Comparison of ENCODE assay signal across 39 cellular contexts in the genomic region with DNA sequence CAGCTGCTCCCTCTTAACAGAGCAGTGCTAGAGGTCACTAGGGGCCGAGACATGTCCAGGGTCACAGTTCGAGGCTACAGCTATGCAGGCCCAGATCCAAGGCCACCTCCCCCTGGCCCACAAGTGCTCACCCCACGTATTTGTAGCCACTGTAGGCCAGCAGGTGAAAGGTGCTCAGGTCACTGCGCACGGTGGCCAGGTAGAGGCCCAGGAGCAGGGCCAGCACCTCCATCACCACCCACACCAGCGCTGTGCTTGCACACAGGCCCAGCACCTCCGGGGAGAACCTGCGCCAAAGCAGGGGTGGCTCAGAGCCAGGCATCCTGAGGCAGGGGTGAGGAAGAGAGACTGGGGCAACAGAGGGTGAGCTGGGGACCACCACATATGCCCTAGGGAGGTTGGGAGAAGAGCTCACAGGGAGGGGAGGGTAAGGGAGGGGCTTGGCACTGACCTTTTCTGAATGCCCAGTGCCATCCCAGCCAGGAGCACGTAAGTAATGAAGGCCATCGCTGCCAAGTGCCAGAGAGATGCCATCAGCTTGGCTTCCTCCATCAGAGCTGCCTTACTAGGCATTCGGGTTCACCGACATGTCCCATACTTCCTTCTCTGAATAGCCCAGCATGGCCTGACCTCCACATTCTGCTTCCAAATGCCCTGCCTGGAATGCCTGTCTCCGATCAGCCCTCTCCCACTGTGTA. TPM values are rescaled to one million over a fixed set of nuclear protein-coding genes. Genes with fewer than 3 reads are reported as not detected.
A peak's percentile ranks its signal among the peaks of the same experiment; 100 is the strongest.
DNase-seq lines count a peak whose midpoint lies in the region; ATAC-seq, FAIRE-seq and TF ChIP-seq lines count a peak whose summit lies in the region.
"Had no signal": no experiment of that assay in that cellular context is flagged by ENCODE, and none has a peak within 500 bp of the region (broad histone marks: within the 10 kb centered on the region; RNA-seq: fewer than 3 reads in every experiment).

No MANE protein-coding gene starts in this region.

- no peak overlapping the region for H3K9ac ChIP-seq in H1 (replicated peaks in 1 of 4; ENCODE audit: extremely low read depth in 1 of 4, low read depth in 3 of 4, low read length in 3 of 4)
- H3K9ac ChIP-seq: parathyroid adenoma had no signal

- no peak overlapping the region for H3K23ac ChIP-seq in H1 (ENCODE audit: insufficient read length)

- peaks cover 4% of the 10 kb centered on the region; the same call in 1 of the 2 replicates for H3K23me2 ChIP-seq in H1 (ENCODE audit: low read depth, low read length)

- H3K4me2 ChIP-seq in H1 (ENCODE audit: insufficient read depth in 1 of 2, low read depth in 2 of 2, low read length in 2 of 2), result no peak overlapping the region
- H3K4me2 ChIP-seq: PC-9 had no signal

- H3K9me3 Mint-ChIP-seq in activated T-helper 17 cell treated with anti-CD3 and anti-CD28 coated beads, Interleukin-2, amount 50 U/mL, for 72 hours, result no peaks in the 10 kb centered on the region
- H3K9me3 Mint-ChIP-seq: activated CD8-positive, alpha-beta T cell treated with anti-CD3 and anti-CD28 coated beads for 36 hours; activated T-helper 2 cell treated with anti-CD3 and anti-CD28 coated beads, Interferon-gamma antibody, Interleukin-2, Interleukin-4, amounts not matched to agents 10 μg/mL and 5 μg/mL and 100 μg/mL, durations not matched to agents 14 hours and 24 hours and 36 hours had no signal

- H3K4me3 ChIP-seq in H1 (ENCODE audit: extremely low read depth in 1 of 4, insufficient read depth in 2 of 4, low read depth in 3 of 4, low read length in 4 of 4), result no peak overlapping the region
- H3K4me3 ChIP-seq: heart right ventricle, left ventricle myocardium inferior, PC-9, skin epidermis, testis, vagina had no signal

- FAIRE-seq in HTR-8/SVneo (lab: Jason Lieb, UNC) (peak; percentile 88), H1 (lab: Jason Lieb, UNC) (no peak)
- FAIRE-seq: endometrium, GM12891, keratinocyte had no signal

- TF ChIP-seq RAD21 in H1 (IDR thresholded peaks at IDR 0.05 in 1 of 2, conservative IDR thresholded peaks at IDR 0.05 in 1 of 2; ENCODE audit: low read depth in 2 of 2, low read length in 2 of 2), result no peak

- CTCF ChIA-PET in H1 (lab: Charles Lee; ENCODE audit: partially characterized antibody), result interaction anchor here (0.8 to 6.9 kb wide), 12 partner anchors 15 to 217 kb away, joined by 3 to 57 read pairs (median 4); no protein-coding TSS in a partner anchor

- no peaks in the 10 kb centered on the region for H3K36me3 Mint-ChIP-seq in activated T-helper 17 cell treated with anti-CD3 and anti-CD28 coated beads, Interleukin-2, amount 50 U/mL, for 72 hours (ENCODE audit: low read depth)
- H3K36me3 Mint-ChIP-seq: activated naive CD8-positive, alpha-beta T cell had no signal

- H3K56ac ChIP-seq in H1 (replicated peaks; ENCODE audit: insufficient read length, low read depth, low read length), result no peak overlapping the region

- DNase-seq in HTR-8/SVneo (ENCODE audit: insufficient read length, low spot score), result no peak
- no peak for DNase-seq in H1 (ENCODE audit: low read depth in 1 of 2, low spot score in 2 of 2)
- DNase-seq in substantia nigra (lab: John Stamatoyannopoulos, UW), result peak in 1 of 49 donors; percentile 88
- no peak for DNase-seq in RKO (ENCODE audit: low spot score)
- no peak for DNase-seq in NCI-H345 (lab: John Stamatoyannopoulos, UW)
- DNase-seq: activated CD4-positive, alpha-beta T cell treated with anti-CD3 and anti-CD28 coated beads for 1 hour; activated CD8-positive, alpha-beta memory T cell treated with anti-CD3 and anti-CD28 coated beads, Interleukin-2, amount 50 U/mL, for 48 hours; activated CD8-positive, alpha-beta T cell treated with anti-CD3 and anti-CD28 coated beads for 36 hours; anterior cingulate cortex; dermis blood vessel endothelial cell; DMS153; foreskin melanocyte; KBM-7; left ventricle myocardium inferior; mesenchymal stem cell; NCI-H1092 treated with DMSO at 0.1 percent for 48 hours; NCI-H187 treated with DMSO at 0.1 percent for 48 hours; NCI-H2171 treated with DMSO at 0.1 percent for 48 hours; NCI-H526; NK-92 treated with Interleukin-12 subunit alpha and Interleukin-12 subunit beta, amount 100 ng/mL, for 24 hours; PC-9; retina; SHP77; stimulated activated naive CD4-positive, alpha-beta T cell treated with Interleukin-2 at 50 U/mL for 16 hours; testis had no signal

- H3K27me3 Mint-ChIP-seq in activated T-helper 17 cell treated with anti-CD3 and anti-CD28 coated beads, Interleukin-2, amount 50 U/mL, for 72 hours, result no peaks in the 10 kb centered on the region
- H3K27me3 Mint-ChIP-seq: activated CD8-positive, alpha-beta T cell treated with anti-CD3 and anti-CD28 coated beads for 36 hours; activated naive CD8-positive, alpha-beta T cell had no signal

- no peak for TF ChIP-seq POLR2A in H1 (IDR thresholded peaks at IDR 0.05; ENCODE audit: control extremely low read depth in 1 of 2, low read depth in 2 of 2, low read length in 2 of 2)

- H2BK12ac ChIP-seq in H1 (ENCODE audit: low read depth, low read length), result no peak overlapping the region

- peak overlapping the region; percentile 26 for H3K27ac ChIP-seq in angular gyrus (ENCODE audit: low read depth, low read length)
- H3K27ac ChIP-seq in H1 (ENCODE audit: low read depth, low read length), result no peak overlapping the region
- H3K27ac ChIP-seq in substantia nigra (ENCODE audit: low read depth, low read length, poor library complexity, severe bottlenecking), result peak overlapping the region; percentile 2
- H3K27ac ChIP-seq: left ventricle myocardium inferior, parathyroid adenoma, PC-9, skin epidermis, testis, vagina had no signal

- no peak overlapping the region for H4K91ac ChIP-seq in H1 (replicated peaks; ENCODE audit: insufficient read length, low read length)

- H2BK120ac ChIP-seq in H1 (replicated peaks; ENCODE audit: low read depth, low read length), result no peak overlapping the region

- peaks cover 0 to 9% of the 10 kb centered on the region in 2 experiments; a peak in 1 of 4 replicates for H3K79me2 ChIP-seq in H1 (ENCODE audit: control insufficient read depth in 1 of 2, insufficient read depth in 2 of 2, low read length in 2 of 2)
- H3K79me2 ChIP-seq: parathyroid adenoma had no signal

- H3K27ac Mint-ChIP-seq in activated T-helper 17 cell treated with anti-CD3 and anti-CD28 coated beads, Interleukin-2, amount 50 U/mL, for 72 hours, result no peak overlapping the region
- H3K27ac Mint-ChIP-seq: activated CD8-positive, alpha-beta T cell treated with anti-CD3 and anti-CD28 coated beads for 36 hours; activated naive CD8-positive, alpha-beta T cell; activated T-helper 2 cell treated with anti-CD3 and anti-CD28 coated beads, Interferon-gamma antibody, Interleukin-2, Interleukin-4, amounts not matched to agents 10 μg/mL and 5 μg/mL and 100 μg/mL, durations not matched to agents 14 hours and 24 hours and 36 hours had no signal

- no peak overlapping the region for H3K14ac ChIP-seq in H1 (ENCODE audit: insufficient read length)

- no peak overlapping the region for H4K8ac ChIP-seq in H1 (ENCODE audit: extremely low read depth, insufficient read depth, low read length)

- H2AFZ ChIP-seq in H1 (ENCODE audit: low read length), result no peak overlapping the region
- H2AFZ ChIP-seq: parathyroid adenoma, PC-9 had no signal

- peaks cover 12% of the 10 kb centered on the region for H3K4me1 Mint-ChIP-seq in activated T-helper 17 cell treated with anti-CD3 and anti-CD28 coated beads, Interleukin-2, amount 50 U/mL, for 72 hours

- 94% methylated on average over 13 of the region's 13 CpGs; no CpG with 5 or more reads in 1 of the 2 experiments for WGBS in H1 (ENCODE audit: extremely low coverage in 1 of 2, insufficient coverage in 1 of 2, insufficient read length in 1 of 2, insufficient replicate concordance in 2 of 2, low coverage in 1 of 2, low lambda C conversion rate in 2 of 2, missing lambda C conversion rate in 1 of 2), 2 experiments

- peaks cover 11 to 26% of the 10 kb centered on the region in 2 experiments for H4K20me1 ChIP-seq in H1 (replicated peaks in 1 of 2; ENCODE audit: control insufficient read depth in 1 of 2, insufficient read depth in 2 of 2, low read length in 2 of 2)

- H3K18ac ChIP-seq in H1 (ENCODE audit: extremely low read depth, low read length), result no peak overlapping the region

- no peaks in the 10 kb centered on the region for H3K9me3 ChIP-seq in H1 (ENCODE audit: insufficient read depth in 2 of 2, low read depth in 1 of 2, low read length in 1 of 2)
- H3K9me3 ChIP-seq: heart right ventricle, left ventricle myocardium inferior, testis, vagina had no signal

- no peak overlapping the region for H3K4ac ChIP-seq in H1 (replicated peaks; ENCODE audit: insufficient read length, low read depth, low read length)

- no peak overlapping the region for H2BK20ac ChIP-seq in H1 (ENCODE audit: low read length)

- no peak overlapping the region for H4K5ac ChIP-seq in H1 (ENCODE audit: insufficient read length, low read depth, low read length)

- no peak for TF ChIP-seq EP300 in H1 (IDR thresholded peaks at IDR 0.05; ENCODE audit: borderline replicate concordance in 1 of 2, low read depth in 2 of 2, low read length in 2 of 2)

- peaks cover 0 to 3% (median 1%) of the 10 kb centered on the region in 4 experiments; a peak in 3 of 7 replicates for H3K27me3 ChIP-seq in H1 (replicated peaks in 1 of 4; ENCODE audit: control insufficient read depth in 3 of 4, extremely low read depth in 1 of 4, insufficient read depth in 3 of 4, low read length in 3 of 4)
- H3K27me3 ChIP-seq: heart right ventricle, testis, vagina had no signal

- H3K36me3 ChIP-seq in H1 (ENCODE audit: control insufficient read depth in 2 of 4, insufficient read depth in 4 of 4, low read length in 3 of 4), result peaks cover 0 to 2% (median 0%) of the 10 kb centered on the region in 4 experiments; a peak in 1 of 8 replicates
- H3K36me3 ChIP-seq: vagina had no signal

- POLR2A ChIA-PET in H1 (lab: Charles Lee; ENCODE audit: partially characterized antibody), result interaction anchor here (0.8 to 1.7 kb wide), 9 partner anchors 8 to 83 kb away, joined by 3 to 8 read pairs (median 3); partner anchors contain the start of gene RAB1B

- H2BK5ac ChIP-seq in H1 (ENCODE audit: low read depth, low read length), result no peak overlapping the region

- peaks cover 6% of the 10 kb centered on the region for H3K79me1 ChIP-seq in H1 (ENCODE audit: low read depth, low read length)

- no peak for ATAC-seq in activated T-helper 17 cell treated with anti-CD3 and anti-CD28 coated beads, Interleukin-2, amount 50 U/mL, for 72 hours (replicated peaks)
- ATAC-seq: activated CD8-positive, alpha-beta T cell treated with anti-CD3 and anti-CD28 coated beads for 36 hours had no signal

- no peak for TF ChIP-seq CTCF in H1 (IDR thresholded peaks at IDR 0.05; ENCODE audit: control extremely low read depth in 1 of 3, insufficient read depth in 1 of 3, low read depth in 1 of 3, low read length in 3 of 3)

- no peak overlapping the region for H2BK15ac ChIP-seq in H1 (ENCODE audit: low read length)

- peaks cover 0 to 25% (median 11%) of the 10 kb centered on the region in 4 experiments; a peak in 5 of 7 replicates for H3K4me1 ChIP-seq in H1 (replicated peaks in 1 of 4; ENCODE audit: control insufficient read depth in 3 of 4, insufficient read depth in 4 of 4, low read length in 3 of 4)
- H3K4me1 ChIP-seq: parathyroid adenoma had no signal

- H3K4me3 Mint-ChIP-seq in activated T-helper 17 cell treated with anti-CD3 and anti-CD28 coated beads, Interleukin-2, amount 50 U/mL, for 72 hours, result no peak overlapping the region
- H3K4me3 Mint-ChIP-seq: activated CD8-positive, alpha-beta T cell treated with anti-CD3 and anti-CD28 coated beads for 36 hours; activated naive CD8-positive, alpha-beta T cell had no signal

- no peak overlapping the region for H2AK5ac ChIP-seq in H1 (ENCODE audit: low read depth, low read length)

RNA-seq across cellular contexts. Expression of gene YIF1A, which starts 3.5 kb away (rescaled TPM):
- 70.1 and 75.9 TPM in 2 replicates for total RNA-seq in H1 (2021; fragmentation: NEBNext Ultra II Directional; extraction: Animal tissue kit (Norgen Biotek cat#: 25700))
- 178 and 248 TPM in 2 replicates for polyA plus RNA-seq in H1 (2011; rRNA removed)
- 106 TPM for polyA plus RNA-seq in H1 (2011; cell fraction: cytosol; rRNA removed)
- polyA plus RNA-seq in H1 (2011; cell fraction: nucleus; rRNA removed), result 184 TPM
- 50.7 to 118 TPM (median 101 TPM) in 4 replicates for polyA plus RNA-seq in H1 (2012, experiment 1 of 2)
- polyA plus RNA-seq in H1 (2012, experiment 2 of 2), result 274 TPM
- polyA plus RNA-seq in H1 (2013, experiment 1 of 2), result 179 TPM
- polyA plus RNA-seq in H1 (2013, experiment 2 of 2), result 193 TPM
- 96.9 and 101 TPM in 2 replicates for polyA minus RNA-seq in H1 (2011; rRNA and poly(A)+ RNA removed)
- 80.4 TPM for polyA minus RNA-seq in H1 (2011; cell fraction: cytosol; rRNA and poly(A)+ RNA removed)
- polyA minus RNA-seq in H1 (2011; cell fraction: nucleus; rRNA and poly(A)+ RNA removed), result 42.2 TPM
- total RNA-seq in activated T-helper 17 cell treated with anti-CD3 and anti-CD28 coated beads, Interleukin-2, amount 50 U/mL, for 72 hours, result 10 to 100 TPM; 41.2 to 68.3 TPM

RNA-seq across cellular contexts. Expression of gene TMEM151A, which starts 6.3 kb away (rescaled TPM):
- 2.4 and 3.2 TPM in 2 replicates for total RNA-seq in H1 (2021; fragmentation: NEBNext Ultra II Directional; extraction: Animal tissue kit (Norgen Biotek cat#: 25700))
- polyA plus RNA-seq in H1 (2011; rRNA removed), result 3.2 and 4.5 TPM in 2 replicates
- 2.2 TPM for polyA plus RNA-seq in H1 (2011; cell fraction: cytosol; rRNA removed)
- polyA plus RNA-seq in H1 (2011; cell fraction: nucleus; rRNA removed), result 2.4 TPM
- polyA plus RNA-seq in H1 (2012, experiment 1 of 2), result 0.87 to 2.5 TPM (median 2.1 TPM) in 4 replicates
- 2.3 TPM for polyA plus RNA-seq in H1 (2012, experiment 2 of 2)
- 3.7 TPM for polyA plus RNA-seq in H1 (2013, experiment 1 of 2)
- 4.0 TPM for polyA plus RNA-seq in H1 (2013, experiment 2 of 2)
- 0.56 and 1.3 TPM in 2 replicates for polyA minus RNA-seq in H1 (2011; rRNA and poly(A)+ RNA removed)
- polyA minus RNA-seq in H1 (2011; cell fraction: cytosol; rRNA and poly(A)+ RNA removed), result 1.8 TPM
- 2.8 TPM for polyA minus RNA-seq in H1 (2011; cell fraction: nucleus; rRNA and poly(A)+ RNA removed)
- total RNA-seq in activated T-helper 17 cell treated with anti-CD3 and anti-CD28 coated beads, Interleukin-2, amount 50 U/mL, for 72 hours, result not detected
- total RNA-seq: activated CD8-positive, alpha-beta T cell treated with anti-CD3 and anti-CD28 coated beads for 36 hours; activated T-helper 2 cell treated with anti-CD3 and anti-CD28 coated beads, Interferon-gamma antibody, Interleukin-2, Interleukin-4, amounts not matched to agents 10 μg/mL and 5 μg/mL and 100 μg/mL, durations not matched to agents 14 hours and 24 hours and 36 hours; dermis blood vessel endothelial cell; left ventricle myocardium inferior; MCF 10A; T-helper 2 cell treated with Interferon-gamma antibody and Interleukin-4, amounts not matched to agents 100 ng/mL and 5 ng/mL, for 36 hours had no signal
- polyA plus RNA-seq: AG04450, keratinocyte had no signal

RNA-seq across cellular contexts. Expression of gene CNIH2, which starts 7.4 kb away (rescaled TPM):
- 15.8 and 17.0 TPM in 2 replicates for total RNA-seq in H1 (2021; fragmentation: NEBNext Ultra II Directional; extraction: Animal tissue kit (Norgen Biotek cat#: 25700))
- polyA plus RNA-seq in H1 (2011; rRNA removed), result 11.6 and 12.5 TPM in 2 replicates
- 5.5 TPM for polyA plus RNA-seq in H1 (2011; cell fraction: cytosol; rRNA removed)
- polyA plus RNA-seq in H1 (2011; cell fraction: nucleus; rRNA removed), result 13.1 TPM
- polyA plus RNA-seq in H1 (2012, experiment 1 of 2), result 11.7 to 18.1 TPM (median 16.2 TPM) in 4 replicates
- polyA plus RNA-seq in H1 (2012, experiment 2 of 2), result 12.4 TPM
- 12.7 TPM for polyA plus RNA-seq in H1 (2013, experiment 1 of 2)
- 13.4 TPM for polyA plus RNA-seq in H1 (2013, experiment 2 of 2)
- polyA minus RNA-seq in H1 (2011; rRNA and poly(A)+ RNA removed), result 8.5 and 9.1 TPM in 2 replicates
- polyA minus RNA-seq in H1 (2011; cell fraction: cytosol; rRNA and poly(A)+ RNA removed), result 11.6 TPM
- polyA minus RNA-seq in H1 (2011; cell fraction: nucleus; rRNA and poly(A)+ RNA removed), result 5.0 TPM
- 1 to 10 TPM; 3.9 to 5.0 TPM for total RNA-seq in activated T-helper 17 cell treated with anti-CD3 and anti-CD28 coated beads, Interleukin-2, amount 50 U/mL, for 72 hours
- total RNA-seq: dermis blood vessel endothelial cell, left ventricle myocardium inferior had no signal

RNA-seq across cellular contexts. Expression of gene RAB1B, which starts 17.0 kb away (rescaled TPM):
- 100 and 106 TPM in 2 replicates for total RNA-seq in H1 (2021; fragmentation: NEBNext Ultra II Directional; extraction: Animal tissue kit (Norgen Biotek cat#: 25700))
- polyA plus RNA-seq in H1 (2011; rRNA removed), result 217 and 306 TPM in 2 replicates
- 154 TPM for polyA plus RNA-seq in H1 (2011; cell fraction: cytosol; rRNA removed)
- polyA plus RNA-seq in H1 (2011; cell fraction: nucleus; rRNA removed), result 150 TPM
- polyA plus RNA-seq in H1 (2012, experiment 1 of 2), result 83.5 to 116 TPM (median 115 TPM) in 4 replicates
- 130 TPM for polyA plus RNA-seq in H1 (2012, experiment 2 of 2)
- 89.8 TPM for polyA plus RNA-seq in H1 (2013, experiment 1 of 2)
- polyA plus RNA-seq in H1 (2013, experiment 2 of 2), result 91.6 TPM
- polyA minus RNA-seq in H1 (2011; rRNA and poly(A)+ RNA removed), result 110 and 111 TPM in 2 replicates
- 81.3 TPM for polyA minus RNA-seq in H1 (2011; cell fraction: cytosol; rRNA and poly(A)+ RNA removed)
- polyA minus RNA-seq in H1 (2011; cell fraction: nucleus; rRNA and poly(A)+ RNA removed), result 39.8 TPM
- 100 to 1,000 TPM; 116 to 178 TPM for total RNA-seq in activated T-helper 17 cell treated with anti-CD3 and anti-CD28 coated beads, Interleukin-2, amount 50 U/mL, for 72 hours

RNA-seq across cellular contexts. Expression of gene KLC2, which starts 27.9 kb away (rescaled TPM):
- 41.8 and 42.5 TPM in 2 replicates for total RNA-seq in H1 (2021; fragmentation: NEBNext Ultra II Directional; extraction: Animal tissue kit (Norgen Biotek cat#: 25700))
- 17.3 and 28.6 TPM in 2 replicates for polyA plus RNA-seq in H1 (2011; rRNA removed)
- 20.5 TPM for polyA plus RNA-seq in H1 (2011; cell fraction: cytosol; rRNA removed)
- 71.8 TPM for polyA plus RNA-seq in H1 (2011; cell fraction: nucleus; rRNA removed)
- polyA plus RNA-seq in H1 (2012, experiment 1 of 2), result 31.1 to 40.5 TPM (median 38.8 TPM) in 4 replicates
- 28.5 TPM for polyA plus RNA-seq in H1 (2012, experiment 2 of 2)
- polyA plus RNA-seq in H1 (2013, experiment 1 of 2), result 25.6 TPM
- 23.0 TPM for polyA plus RNA-seq in H1 (2013, experiment 2 of 2)
- 13.9 and 27.0 TPM in 2 replicates for polyA minus RNA-seq in H1 (2011; rRNA and poly(A)+ RNA removed)
- 20.8 TPM for polyA minus RNA-seq in H1 (2011; cell fraction: cytosol; rRNA and poly(A)+ RNA removed)
- 25.4 TPM for polyA minus RNA-seq in H1 (2011; cell fraction: nucleus; rRNA and poly(A)+ RNA removed)
- 10 to 100 TPM; 38.3 to 45.2 TPM for total RNA-seq in activated T-helper 17 cell treated with anti-CD3 and anti-CD28 coated beads, Interleukin-2, amount 50 U/mL, for 72 hours
